ENCODE assay signal across 8 cellular contexts in genomic region chr1:201505505-201505893, GRCh38. TPM values are rescaled to one million over a fixed set of nuclear protein-coding genes. Genes with fewer than 3 reads are reported as not detected.
DNase-seq lines count a peak whose midpoint lies in the region; ATAC-seq and TF ChIP-seq lines count a peak whose summit lies in the region.

No MANE protein-coding gene starts in this region.

- peak overlapping the region; percentile 75 for H3K4me3 ChIP-seq in astrocyte of the cerebellum (ENCODE audit: low read depth, low read length)

- no peaks in the 10 kb centered on the region for H3K27me3 Mint-ChIP-seq in type B pancreatic cell

- H3K4me3 Mint-ChIP-seq in type B pancreatic cell: peak overlapping the region; percentile 83

- intact Hi-C loops in left colon (cut with DNase I, micrococcal nuclease): no loop called here

- peak; percentile 85 for DNase-seq in EL
- DNase-seq in NCI-H146 (lab: John Stamatoyannopoulos, UW): peak; percentile 66
- no peak for DNase-seq in astrocyte of the cerebellum (ENCODE audit: low read depth)
- peak in 1 of 2 donors; percentile 43 for DNase-seq in left colon
- DNase-seq in type B pancreatic cell (ENCODE audit: extremely low spot score, unreplicated experiment): no peak
- DNase-seq in HuH-7 (ENCODE audit: low spot score): no peak
- no peak for DNase-seq in ACHN

- ATAC-seq in left colon (peak; percentile 62), GM19035 (IDR thresholded peaks at IDR 0.05; ENCODE audit: unreplicated experiment) (no peak)

- peaks cover 45% of the 10 kb centered on the region for H3K4me1 Mint-ChIP-seq in type B pancreatic cell (ENCODE audit: unreplicated experiment)

- H3K27ac Mint-ChIP-seq in type B pancreatic cell: peak overlapping the region; percentile 99

- no peaks in the 10 kb centered on the region for H3K36me3 Mint-ChIP-seq in type B pancreatic cell

- in situ Hi-C loops in astrocyte of the cerebellum (cut with HindIII; ENCODE audit: low sequenced_read_pairs): no loop called here
- in situ Hi-C loops in ACHN (cut with HindIII; ENCODE audit: low pct_ligation_motif_present, low pct_unique_long_range_greater_than_20kb, low sequenced_read_pairs): no loop called here

- no peaks in the 10 kb centered on the region for H3K9me3 Mint-ChIP-seq in type B pancreatic cell

- TF ChIP-seq CTCF in astrocyte of the cerebellum (IDR thresholded peaks at IDR 0.05; ENCODE audit: low read depth, low read length, missing control alignments): no peak
- TF ChIP-seq CTCF in type B pancreatic cell (conservative IDR thresholded peaks at IDR 0.05): no peak

RNA-seq across cellular contexts. Expression of gene CSRP1, which starts 1.4 kb away (rescaled TPM):
- total RNA-seq in left colon: 100 to 1,000 TPM; 131 to 355 TPM
- 7.3 and 139 TPM in 2 replicates for total RNA-seq in type B pancreatic cell (ENCODE audit: low replicate concordance)

RNA-seq across cellular contexts. Expression of gene NAV1, which starts 33.4 kb away (rescaled TPM):
- total RNA-seq in left colon: 10 to 100 TPM; 13.6 to 25.1 TPM
- total RNA-seq in type B pancreatic cell (ENCODE audit: low replicate concordance): 38.1 and 44.9 TPM in 2 replicates

RNA-seq across cellular contexts. Expression of gene PHLDA3, which starts 36.5 kb away (rescaled TPM):
- total RNA-seq in left colon (10 to 100 TPM; 13.1 to 19.3 TPM), type B pancreatic cell (ENCODE audit: low replicate concordance) (59.3 and 132 TPM in 2 replicates)

Comparison
In these comparisons a context has a peak if more than half of its experiments do, and no peak if none do; other contexts are left out.
1. DNase-seq: peak in EL (single experiment) and NCI-H146 (single experiment); none in astrocyte of the cerebellum (single experiment), type B pancreatic cell (single experiment), HuH-7 (single experiment) and ACHN (single experiment).